8 cellular contexts compared by ENCODE assay signal in the genomic region with DNA sequence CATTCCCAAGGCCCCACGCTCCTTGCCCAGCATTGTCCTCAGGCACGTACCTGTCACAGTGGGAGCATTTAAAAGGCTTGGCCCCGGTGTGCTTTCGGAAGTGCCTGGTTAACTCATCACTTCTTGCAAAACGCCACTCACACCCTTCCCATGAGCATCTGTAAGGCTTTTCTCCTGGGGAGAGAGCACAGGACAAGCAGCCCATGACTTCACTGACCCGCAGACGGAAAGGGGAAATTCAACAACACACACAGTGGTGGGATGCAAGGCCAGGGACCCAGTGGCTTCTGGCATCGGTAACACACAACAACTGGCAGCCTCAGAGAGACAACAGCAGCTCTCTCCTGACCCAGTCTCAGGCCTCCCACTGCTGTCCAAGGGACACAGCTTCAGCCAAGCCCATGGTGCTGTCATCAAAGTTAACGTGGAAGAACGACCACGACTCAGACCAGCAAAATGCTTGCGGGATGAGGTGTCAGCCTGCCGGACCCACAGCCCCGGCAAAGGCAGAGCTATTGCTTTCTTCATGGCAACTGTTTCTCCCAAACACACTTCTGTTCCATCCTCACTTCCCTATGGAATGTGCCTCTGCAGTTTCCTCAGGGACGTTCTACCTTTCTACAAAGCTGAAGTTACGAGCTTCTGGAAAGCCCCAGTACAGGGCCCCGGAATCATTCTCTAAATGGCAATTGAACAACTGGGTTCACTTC. TPM values are rescaled to one million over a fixed set of nuclear protein-coding genes. Genes with fewer than 3 reads are reported as not detected.
DNase-seq lines count a peak whose midpoint lies in the region; ATAC-seq and TF ChIP-seq lines count a peak whose summit lies in the region.

No MANE protein-coding gene starts in this region.

- peaks cover 0 to 3% (median 0%) of the 10 kb centered on the region in 7 donors for H3K9me3 Mint-ChIP-seq in CD4-positive, CD25-positive, alpha-beta regulatory T cell
- H3K9me3 Mint-ChIP-seq in endothelial cell (ENCODE audit: unreplicated experiment) (no peaks in the 10 kb centered on the region), neural progenitor cell (no peaks in the 10 kb centered on the region)

- H3K4me3 Mint-ChIP-seq in CD4-positive, CD25-positive, alpha-beta regulatory T cell, result peak overlapping the region; percentile 91 to 97 (median 94)
- H3K4me3 Mint-ChIP-seq in endothelial cell (ENCODE audit: unreplicated experiment), result peak overlapping the region; percentile 100
- peak overlapping the region; percentile 39 for H3K4me3 Mint-ChIP-seq in neural progenitor cell

- H3K27me3 Mint-ChIP-seq in CD4-positive, CD25-positive, alpha-beta regulatory T cell, result peaks cover 6% of the 10 kb centered on the region
- H3K27me3 Mint-ChIP-seq in endothelial cell (ENCODE audit: unreplicated experiment), result peaks cover 41% of the 10 kb centered on the region
- peaks cover 12% of the 10 kb centered on the region for H3K27me3 Mint-ChIP-seq in neural progenitor cell (ENCODE audit: insufficient read depth, low read depth)

- peaks cover 13 to 71% (median 43%) of the 10 kb centered on the region in 4 donors for H3K4me1 Mint-ChIP-seq in CD4-positive, CD25-positive, alpha-beta regulatory T cell
- H3K4me1 Mint-ChIP-seq in endothelial cell (ENCODE audit: unreplicated experiment) (peaks cover 72% of the 10 kb centered on the region), neural progenitor cell (peaks cover 43% of the 10 kb centered on the region)

- no peaks in the 10 kb centered on the region for H3K9me3 ChIP-seq in CD4-positive, CD25-positive, alpha-beta regulatory T cell (ENCODE audit: control insufficient read depth in 2 of 2, low read length in 2 of 2)
- H3K9me3 ChIP-seq in neural progenitor cell (ENCODE audit: low read depth), result no peaks in the 10 kb centered on the region

- peaks cover 28% of the 10 kb centered on the region for H3F3A ChIP-seq in neural progenitor cell (ENCODE audit: low read depth)

- H2AFZ ChIP-seq in neural progenitor cell (replicated peaks), result no peak overlapping the region

- peak overlapping the region; percentile 94 to 99 (median 98) for H3K27ac Mint-ChIP-seq in CD4-positive, CD25-positive, alpha-beta regulatory T cell
- H3K27ac Mint-ChIP-seq in endothelial cell (ENCODE audit: unreplicated experiment), result peak overlapping the region; percentile 100
- H3K27ac Mint-ChIP-seq in neural progenitor cell, result no peak overlapping the region

- peaks cover 58% of the 10 kb centered on the region for H3K79me2 ChIP-seq in neural progenitor cell (ENCODE audit: low read depth)

- H3K36me3 Mint-ChIP-seq in CD4-positive, CD25-positive, alpha-beta regulatory T cell, result peaks cover 73% of the 10 kb centered on the region
- H3K36me3 Mint-ChIP-seq in endothelial cell (ENCODE audit: low read depth, unreplicated experiment), result peaks cover 87% of the 10 kb centered on the region
- H3K36me3 Mint-ChIP-seq in neural progenitor cell, result peaks cover 50% of the 10 kb centered on the region

- peak in 1 of 3 donors; percentile 9 for DNase-seq in CD4-positive, CD25-positive, alpha-beta regulatory T cell
- DNase-seq in RWPE1 (ENCODE audit: low spot score), result no peak
- DNase-seq in endothelial cell (ENCODE audit: low spot score), result no peak
- DNase-seq in neural progenitor cell (ENCODE audit: low spot score), result no peak
- DNase-seq in SHP77 treated with DMSO at 0.1 percent for 48 hours (lab: John Stamatoyannopoulos, UW), result no peak
- DNase-seq in GM19238 (ENCODE audit: insufficient read length, low spot score), result no peak

- POLR2A ChIA-PET in RWPE1 (lab: Yijun Ruan, JAX; ENCODE audit: low non-redundant PET), result interaction anchor here (0.9 kb wide), 1 partner anchor 583 kb away, joined by 3 read pairs; no protein-coding TSS in a partner anchor

- H3K36me3 ChIP-seq in CD4-positive, CD25-positive, alpha-beta regulatory T cell (ENCODE audit: control insufficient read depth, insufficient read depth, low read length), result peaks cover 76% of the 10 kb centered on the region
- peaks cover 7% of the 10 kb centered on the region for H3K36me3 ChIP-seq in neural progenitor cell

- no peak for ATAC-seq in CD4-positive, CD25-positive, alpha-beta regulatory T cell (ENCODE audit: low read depth in 2 of 2)
- ATAC-seq in GM19455 (IDR thresholded peaks at IDR 0.05; ENCODE audit: unreplicated experiment) (no peak), HG02973 (IDR thresholded peaks at IDR 0.05; ENCODE audit: unreplicated experiment) (no peak)

- CTCF ChIA-PET in RWPE1 (lab: Yijun Ruan, JAX), result no interaction called here

- H3K4me1 ChIP-seq in CD4-positive, CD25-positive, alpha-beta regulatory T cell (ENCODE audit: control insufficient read depth, insufficient read depth, low read length, poor library complexity, severe bottlenecking), result peaks cover 69% of the 10 kb centered on the region
- peaks cover 21% of the 10 kb centered on the region for H3K4me1 ChIP-seq in neural progenitor cell

- H3K4me3 ChIP-seq in CD4-positive, CD25-positive, alpha-beta regulatory T cell (ENCODE audit: low read depth, low read length), result peak overlapping the region; percentile 100
- no peak overlapping the region for H3K4me3 ChIP-seq in neural progenitor cell

- TF ChIP-seq CTCF in RWPE1 (conservative IDR thresholded peaks at IDR 0.05; ENCODE audit: low read depth) (no peak), endothelial cell (IDR thresholded peaks at IDR 0.05; ENCODE audit: unreplicated experiment) (no peak), neural progenitor cell (IDR thresholded peaks at IDR 0.05) (no peak)

- peaks cover 75% of the 10 kb centered on the region for H4K20me1 ChIP-seq in neural progenitor cell (ENCODE audit: low read depth)

- H3K27ac ChIP-seq in CD4-positive, CD25-positive, alpha-beta regulatory T cell (ENCODE audit: insufficient read depth, low read length, poor library complexity, severe bottlenecking), result peak overlapping the region; percentile 98
- peak overlapping the region; percentile 99 for H3K27ac ChIP-seq in RWPE1
- no peak overlapping the region for H3K27ac ChIP-seq in neural progenitor cell

- H3K4me2 ChIP-seq in neural progenitor cell, result no peak overlapping the region

- H3K9ac ChIP-seq in neural progenitor cell, result no peak overlapping the region

- H3K27me3 ChIP-seq in CD4-positive, CD25-positive, alpha-beta regulatory T cell (ENCODE audit: control insufficient read depth, insufficient read depth, low read length), result no peaks in the 10 kb centered on the region
- no peaks in the 10 kb centered on the region for H3K27me3 ChIP-seq in neural progenitor cell

RNA-seq across cellular contexts. Expression of a gene that starts 4.8 kb away (rescaled TPM):
- 1,887 TPM for total RNA-seq in CD4-positive, CD25-positive, alpha-beta regulatory T cell
- polyA plus RNA-seq in CD4-positive, CD25-positive, alpha-beta regulatory T cell, result 100 to 1,000 TPM; 630 to 812 (median 656) TPM
- total RNA-seq in endothelial cell (ENCODE audit: unreplicated experiment) (328 TPM), neural progenitor cell (ENCODE audit: low replicate concordance) (8.7 and 11.9 TPM in 2 replicates)

Comparison
In these comparisons a context has a peak if more than half of its experiments do, and no peak if none do; other contexts are left out.
1. H3K4me3 Mint-ChIP-seq: peak in every context shown above with its lines; median percentile 100 in endothelial cell; 94 in CD4-positive, CD25-positive, alpha-beta regulatory T cell; 39 in neural progenitor cell.
2. RNA of a gene that starts 4.8 kb away (total RNA-seq): 1,887 TPM in CD4-positive, CD25-positive, alpha-beta regulatory T cell (single experiment) and 328 TPM in endothelial cell (single experiment); 8.7 to 11.9 TPM in neural progenitor cell; every median in the first group is over 10 times any median in the second.